ENCODE assay signal across 6 cellular contexts in genomic region chr19:46616631-46617322, GRCh38. TPM values are rescaled to one million over a fixed set of nuclear protein-coding genes. Genes with fewer than 3 reads are reported as not detected.
DNase-seq lines count a peak whose midpoint lies in the region; ATAC-seq and TF ChIP-seq lines count a peak whose summit lies in the region.

No MANE protein-coding gene starts in this region.

- H3K36me3 Mint-ChIP-seq in neural progenitor cell: no peaks in the 10 kb centered on the region

- TF ChIP-seq CTCF in GM12875 (IDR thresholded peaks at IDR 0.05; ENCODE audit: borderline replicate concordance, insufficient read depth, low read depth, low read length) (peak; percentile 38; the same call in 1 of the 2 replicates), body of pancreas (IDR thresholded peaks at IDR 0.05) (peak; percentile 35 to 82 (median 69)), neural progenitor cell (IDR thresholded peaks at IDR 0.05) (peak; percentile 73)

- 18 to 25% methylated on average over 13 to 16 of the region's 17 CpGs for WGBS in body of pancreas, 2 donors

- H3K4me1 Mint-ChIP-seq in neural progenitor cell: peaks cover 34% of the 10 kb centered on the region

- TF ChIP-seq POLR2A in body of pancreas (IDR thresholded peaks at IDR 0.05): peak in 1 of 3 donors; percentile 10

- no peaks in the 10 kb centered on the region for H4K20me1 ChIP-seq in neural progenitor cell (ENCODE audit: low read depth)

- H3K27me3 Mint-ChIP-seq in neural progenitor cell (ENCODE audit: insufficient read depth, low read depth): peaks cover 10% of the 10 kb centered on the region

- no peak overlapping the region for H3K4me2 ChIP-seq in neural progenitor cell

- no peak overlapping the region for H3K9ac ChIP-seq in neural progenitor cell

- H3K9me3 ChIP-seq in body of pancreas (no peaks in the 10 kb centered on the region), neural progenitor cell (ENCODE audit: low read depth) (no peaks in the 10 kb centered on the region)

- H2AFZ ChIP-seq in neural progenitor cell (replicated peaks): no peak overlapping the region

- H3K27ac Mint-ChIP-seq in neural progenitor cell: no peak overlapping the region

- intact Hi-C loops in body of pancreas (cut with DNase I): no loop called here

- H3K36me3 ChIP-seq in body of pancreas (replicated peaks in 1 of 2; ENCODE audit: insufficient read depth in 1 of 2, low read depth in 2 of 2): no peaks in the 10 kb centered on the region
- no peaks in the 10 kb centered on the region for H3K36me3 ChIP-seq in neural progenitor cell

- H3K79me2 ChIP-seq in neural progenitor cell (ENCODE audit: low read depth): no peaks in the 10 kb centered on the region

- no peak overlapping the region for H3K4me3 ChIP-seq in GM12875 (ENCODE audit: low read depth, low read length)
- H3K4me3 ChIP-seq in body of pancreas: no peak overlapping the region
- no peak overlapping the region for H3K4me3 ChIP-seq in neural progenitor cell

- H3K9me3 Mint-ChIP-seq in neural progenitor cell: no peaks in the 10 kb centered on the region

- peak overlapping the region; percentile 66 to 92 (median 76) for H3K27ac ChIP-seq in body of pancreas
- H3K27ac ChIP-seq in neural progenitor cell: no peak overlapping the region

- peak overlapping the region; percentile 68 for H3K4me3 Mint-ChIP-seq in neural progenitor cell

- H3F3A ChIP-seq in neural progenitor cell (ENCODE audit: low read depth): peaks cover 11% of the 10 kb centered on the region

- H3K4me1 ChIP-seq in body of pancreas: peaks cover 49% of the 10 kb centered on the region
- H3K4me1 ChIP-seq in neural progenitor cell: peaks cover 12% of the 10 kb centered on the region

- DNase-seq in NCI-H446 (lab: John Stamatoyannopoulos, UW) (peak; percentile 39 to 84), body of pancreas (peak; percentile 90 to 96 (median 94)), neural progenitor cell (ENCODE audit: low spot score) (peak; percentile 83), cortex of kidney (lab: John Stamatoyannopoulos, UW) (no peak)

- ATAC-seq in body of pancreas: peak; percentile 74
- no peak for ATAC-seq in HG03378 (IDR thresholded peaks at IDR 0.05; ENCODE audit: unreplicated experiment)

- H3K27me3 ChIP-seq in body of pancreas (no peaks in the 10 kb centered on the region), neural progenitor cell (no peaks in the 10 kb centered on the region)

RNA-seq across cellular contexts. Expression of gene PTGIR, which starts 8.1 kb away (rescaled TPM):
- total RNA-seq in body of pancreas (1 to 10 TPM; 5.3 to 9.6 TPM), neural progenitor cell (ENCODE audit: low replicate concordance) (not detected in 2 replicates)

RNA-seq across cellular contexts. Expression of gene CALM3, which starts 15.6 kb away (rescaled TPM):
- total RNA-seq in body of pancreas: 10 to 100 TPM; 70.5 to 79.6 TPM
- total RNA-seq in neural progenitor cell (ENCODE audit: low replicate concordance): 373 and 403 TPM in 2 replicates

RNA-seq across cellular contexts. Expression of gene GNG8, which starts 19.2 kb away (rescaled TPM):
- total RNA-seq in body of pancreas: not detected
- total RNA-seq in neural progenitor cell (ENCODE audit: low replicate concordance): not detected in 2 replicates

RNA-seq across cellular contexts. Expression of gene DACT3, which starts 44.2 kb away (rescaled TPM):
- total RNA-seq in body of pancreas (1 to 10 TPM in 1 of 2 donors, under 1 TPM in 1; 0.99 to 4.4 TPM), neural progenitor cell (ENCODE audit: low replicate concordance) (0.75 and 2.2 TPM in 2 replicates)
